ENCODE assay signal across 1 cellular context in genomic region chr3:72447059-72447946, GRCh38.
TF ChIP-seq lines count a peak whose summit lies in the region.

No MANE protein-coding gene starts in this region.

TF ChIP-seq in K562, 482 proteins besides CTCF, POLR2A, EP300 and RAD21 (continued from another document and continues in another):
- TF ChIP-seq ESRRA (IDR thresholded peaks at IDR 0.05; ENCODE audit: borderline replicate concordance, low read depth): no peak
- peak; percentile 54 for TF ChIP-seq TAF1 (IDR thresholded peaks at IDR 0.05; ENCODE audit: control insufficient read depth, extremely low read depth, insufficient read depth, low read length, severe bottlenecking)
- no peak for TF ChIP-seq ATF7 (IDR thresholded peaks at IDR 0.05)
- TF ChIP-seq HNRNPL (IDR thresholded peaks at IDR 0.05; ENCODE audit: low read depth, low read length): 0 out of 2 replicates have a peak, but pooled peaks have one; percentile 9
- no peak for TF ChIP-seq NCOA1 (IDR thresholded peaks at IDR 0.05; ENCODE audit: low read depth)
- TF ChIP-seq MYBL2 (IDR thresholded peaks at IDR 0.05; ENCODE audit: low read depth): peak; percentile 59; the same call in 1 of the 2 replicates
- no peak for TF ChIP-seq MYBL2 (CRISPR knock-in tag; IDR thresholded peaks at IDR 0.05; ENCODE audit: borderline replicate concordance)
- TF ChIP-seq HMGN3 (IDR thresholded peaks at IDR 0.05; ENCODE audit: borderline replicate concordance, extremely low read depth, insufficient read length, low read depth, low read length): peak; percentile 52
- peak in 1 of 3 experiments; percentile 2 for TF ChIP-seq YY1 (IDR thresholded peaks at IDR 0.05; ENCODE audit: borderline replicate concordance in 1 of 3, control insufficient read depth in 1 of 3, extremely low read depth in 1 of 3, insufficient read depth in 3 of 3, insufficient read length in 1 of 3, insufficient replicate concordance in 2 of 3, low read depth in 1 of 3, low read length in 2 of 3)
- peak; percentile 83 for TF ChIP-seq ZNF197 (CRISPR knock-in tag; IDR thresholded peaks at IDR 0.05; ENCODE audit: low read depth)
- TF ChIP-seq ZNF41 (CRISPR knock-in tag; conservative IDR thresholded peaks at IDR 0.05): 0 out of 2 replicates have a peak, but pooled peaks have one; percentile 24
- TF ChIP-seq NR2C2 (CRISPR knock-in tag; IDR thresholded peaks at IDR 0.05): no peak; the same call in 1 of the 2 replicates
- peak; percentile 75 for TF ChIP-seq NR2C2 (tag; IDR thresholded peaks at IDR 0.05)
- TF ChIP-seq SRSF9 (IDR thresholded peaks at IDR 0.05; ENCODE audit: borderline replicate concordance, low read depth, low read length): no peak
- TF ChIP-seq E2F1 (CRISPR knock-in tag; IDR thresholded peaks at IDR 0.05): peak; percentile 77
- TF ChIP-seq GMEB1 (CRISPR knock-in tag; IDR thresholded peaks at IDR 0.05): peak; percentile 83
- TF ChIP-seq CHD1 (IDR thresholded peaks at IDR 0.05; ENCODE audit: low read length): no peak
- TF ChIP-seq HDAC6 (IDR thresholded peaks at IDR 0.05; ENCODE audit: low read depth, low read length): no peak
- TF ChIP-seq ZNF766 (CRISPR knock-in tag; conservative IDR thresholded peaks at IDR 0.05): peak; percentile 93
- TF ChIP-seq ADNP (tag; IDR thresholded peaks at IDR 0.05): no peak
- peak; percentile 68; the same call in 1 of the 2 replicates for TF ChIP-seq ZFPM2 (CRISPR knock-in tag; IDR thresholded peaks at IDR 0.05)
- no peak for TF ChIP-seq RBM34 (IDR thresholded peaks at IDR 0.05; ENCODE audit: borderline replicate concordance, insufficient read depth, low read length)
- TF ChIP-seq, protein P1, sequence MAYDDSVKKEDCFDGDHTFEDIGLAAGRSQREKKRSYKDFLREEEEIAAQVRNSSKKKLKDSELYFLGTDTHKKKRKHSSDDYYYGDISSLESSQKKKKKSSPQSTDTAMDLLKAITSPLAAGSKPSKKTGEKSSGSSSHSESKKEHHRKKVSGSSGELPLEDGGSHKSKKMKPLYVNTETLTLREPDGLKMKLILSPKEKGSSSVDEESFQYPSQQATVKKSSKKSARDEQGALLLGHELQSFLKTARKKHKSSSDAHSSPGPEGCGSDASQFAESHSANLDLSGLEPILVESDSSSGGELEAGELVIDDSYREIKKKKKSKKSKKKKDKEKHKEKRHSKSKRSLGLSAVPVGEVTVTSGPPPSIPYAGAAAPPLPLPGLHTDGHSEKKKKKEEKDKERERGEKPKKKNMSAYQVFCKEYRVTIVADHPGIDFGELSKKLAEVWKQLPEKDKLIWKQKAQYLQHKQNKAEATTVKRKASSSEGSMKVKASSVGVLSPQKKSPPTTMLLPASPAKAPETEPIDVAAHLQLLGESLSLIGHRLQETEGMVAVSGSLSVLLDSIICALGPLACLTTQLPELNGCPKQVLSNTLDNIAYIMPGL (CRISPR knock-in tag; IDR thresholded peaks at IDR 0.05): peak; percentile 93
- TF ChIP-seq TEAD1 (CRISPR knock-in tag; IDR thresholded peaks at IDR 0.05): peak in 1 of 2 experiments; percentile 85; a peak in 1 of 4 replicates
- TF ChIP-seq, protein P2, sequence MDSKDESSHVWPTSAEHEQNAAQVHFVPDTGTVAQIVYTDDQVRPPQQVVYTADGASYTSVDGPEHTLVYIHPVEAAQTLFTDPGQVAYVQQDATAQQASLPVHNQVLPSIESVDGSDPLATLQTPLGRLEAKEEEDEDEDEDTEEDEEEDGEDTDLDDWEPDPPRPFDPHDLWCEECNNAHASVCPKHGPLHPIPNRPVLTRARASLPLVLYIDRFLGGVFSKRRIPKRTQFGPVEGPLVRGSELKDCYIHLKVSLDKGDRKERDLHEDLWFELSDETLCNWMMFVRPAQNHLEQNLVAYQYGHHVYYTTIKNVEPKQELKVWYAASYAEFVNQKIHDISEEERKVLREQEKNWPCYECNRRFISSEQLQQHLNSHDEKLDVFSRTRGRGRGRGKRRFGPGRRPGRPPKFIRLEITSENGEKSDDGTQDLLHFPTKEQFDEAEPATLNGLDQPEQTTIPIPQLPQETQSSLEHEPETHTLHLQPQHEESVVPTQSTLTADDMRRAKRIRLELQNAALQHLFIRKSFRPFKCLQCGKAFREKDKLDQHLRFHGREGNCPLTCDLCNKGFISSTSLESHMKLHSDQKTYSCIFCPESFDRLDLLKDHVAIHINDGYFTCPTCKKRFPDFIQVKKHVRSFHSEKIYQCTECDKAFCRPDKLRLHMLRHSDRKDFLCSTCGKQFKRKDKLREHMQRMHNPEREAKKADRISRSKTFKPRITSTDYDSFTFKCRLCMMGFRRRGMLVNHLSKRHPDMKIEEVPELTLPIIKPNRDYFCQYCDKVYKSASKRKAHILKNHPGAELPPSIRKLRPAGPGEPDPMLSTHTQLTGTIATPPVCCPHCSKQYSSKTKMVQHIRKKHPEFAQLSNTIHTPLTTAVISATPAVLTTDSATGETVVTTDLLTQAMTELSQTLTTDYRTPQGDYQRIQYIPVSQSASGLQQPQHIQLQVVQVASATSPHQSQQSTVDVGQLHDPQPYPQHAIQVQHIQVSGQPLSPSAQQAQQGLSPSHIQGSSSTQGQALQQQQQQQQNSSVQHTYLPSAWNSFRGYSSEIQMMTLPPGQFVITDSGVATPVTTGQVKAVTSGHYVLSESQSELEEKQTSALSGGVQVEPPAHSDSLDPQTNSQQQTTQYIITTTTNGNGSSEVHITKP (IDR thresholded peaks at IDR 0.05; ENCODE audit: partially characterized antibody): no peak
- TF ChIP-seq ID3 (CRISPR knock-in tag; IDR thresholded peaks at IDR 0.05): no peak
- TF ChIP-seq ID3 (tag; IDR thresholded peaks at IDR 0.05): peak; percentile 86
- peak; percentile 54 for TF ChIP-seq E2F3 (CRISPR knock-in tag; IDR thresholded peaks at IDR 0.05)
- TF ChIP-seq GABPA (tag; conservative IDR thresholded peaks at IDR 0.05; ENCODE audit: low read depth): no peak
- TF ChIP-seq KLF13 (tag; IDR thresholded peaks at IDR 0.05; ENCODE audit: borderline replicate concordance, low read depth): no peak
- TF ChIP-seq THAP12 (CRISPR knock-in tag; IDR thresholded peaks at IDR 0.05): peak; percentile 84; the same call in 1 of the 2 replicates
- no peak for TF ChIP-seq ZC3H8 (IDR thresholded peaks at IDR 0.05)
- TF ChIP-seq ZBTB7A (IDR thresholded peaks at IDR 0.05; ENCODE audit: borderline replicate concordance, control insufficient read depth, low read depth, low read length): no peak; the same call in 1 of the 2 replicates
- TF ChIP-seq, protein P3, sequence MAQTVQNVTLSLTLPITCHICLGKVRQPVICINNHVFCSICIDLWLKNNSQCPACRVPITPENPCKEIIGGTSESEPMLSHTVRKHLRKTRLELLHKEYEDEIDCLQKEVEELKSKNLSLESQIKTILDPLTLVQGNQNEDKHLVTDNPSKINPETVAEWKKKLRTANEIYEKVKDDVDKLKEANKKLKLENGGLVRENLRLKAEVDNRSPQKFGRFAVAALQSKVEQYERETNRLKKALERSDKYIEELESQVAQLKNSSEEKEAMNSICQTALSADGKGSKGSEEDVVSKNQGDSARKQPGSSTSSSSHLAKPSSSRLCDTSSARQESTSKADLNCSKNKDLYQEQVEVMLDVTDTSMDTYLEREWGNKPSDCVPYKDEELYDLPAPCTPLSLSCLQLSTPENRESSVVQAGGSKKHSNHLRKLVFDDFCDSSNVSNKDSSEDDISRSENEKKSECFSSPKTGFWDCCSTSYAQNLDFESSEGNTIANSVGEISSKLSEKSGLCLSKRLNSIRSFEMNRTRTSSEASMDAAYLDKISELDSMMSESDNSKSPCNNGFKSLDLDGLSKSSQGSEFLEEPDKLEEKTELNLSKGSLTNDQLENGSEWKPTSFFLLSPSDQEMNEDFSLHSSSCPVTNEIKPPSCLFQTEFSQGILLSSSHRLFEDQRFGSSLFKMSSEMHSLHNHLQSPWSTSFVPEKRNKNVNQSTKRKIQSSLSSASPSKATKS (CRISPR knock-in tag; IDR thresholded peaks at IDR 0.05): no peak
- TF ChIP-seq FOSL1 (tag; conservative IDR thresholded peaks at IDR 0.05): no peak; the same call in 1 of the 2 replicates
- no peak for TF ChIP-seq NEUROD1 (IDR thresholded peaks at IDR 0.05; ENCODE audit: borderline replicate concordance, low read depth, low read length, partially characterized antibody)
- TF ChIP-seq ZNF263 (CRISPR knock-in tag; IDR thresholded peaks at IDR 0.05; ENCODE audit: borderline replicate concordance): 0 out of 2 replicates have a peak, but pooled peaks have one; percentile 19
- TF ChIP-seq ERF (CRISPR knock-in tag; IDR thresholded peaks at IDR 0.05): peak; percentile 93
- TF ChIP-seq ETV6 (IDR thresholded peaks at IDR 0.05; ENCODE audit: borderline replicate concordance in 1 of 2, low read depth in 2 of 2, low read length in 1 of 2): no peak
- peak; percentile 80; the same call in 1 of the 2 replicates for TF ChIP-seq ETV6 (CRISPR knock-in tag; IDR thresholded peaks at IDR 0.05; ENCODE audit: borderline replicate concordance)
- TF ChIP-seq BHLHE40 (IDR thresholded peaks at IDR 0.05; ENCODE audit: low read length): peak; percentile 73
